In genomic region chr15:69422336-69422895, GRCh38 we compare ENCODE assay signal across 20 cellular contexts. TPM values are rescaled to one million over a fixed set of nuclear protein-coding genes. Genes with fewer than 3 reads are reported as not detected.
DNase-seq lines count a peak whose midpoint lies in the region; ATAC-seq, FAIRE-seq and TF ChIP-seq lines count a peak whose summit lies in the region.
"Had no signal": no experiment of that assay in that cellular context is flagged by ENCODE, and none has a peak within 500 bp of the region (broad histone marks: within the 10 kb centered on the region; RNA-seq: fewer than 3 reads in every experiment).

No MANE protein-coding gene starts in this region.

- no peaks in the 10 kb centered on the region for H3K9me3 Mint-ChIP-seq in osteocyte (ENCODE audit: unreplicated experiment)
- H3K9me3 Mint-ChIP-seq in CD8-positive, alpha-beta memory T cell, result no peaks in the 10 kb centered on the region
- H3K9me3 Mint-ChIP-seq: CD4-positive, CD25-positive, alpha-beta regulatory T cell; HFFc6 had no signal

- H3K4me1 Mint-ChIP-seq in osteocyte (ENCODE audit: unreplicated experiment), result peaks cover 48% of the 10 kb centered on the region
- peaks cover 0 to 10% (median 2%) of the 10 kb centered on the region in 3 donors for H3K4me1 Mint-ChIP-seq in CD8-positive, alpha-beta memory T cell

- H3K27me3 Mint-ChIP-seq in osteocyte (ENCODE audit: unreplicated experiment), result no peaks in the 10 kb centered on the region
- H3K27me3 Mint-ChIP-seq in CD8-positive, alpha-beta memory T cell, result peaks cover 0 to 2% of the 10 kb centered on the region in 2 donors
- H3K27me3 Mint-ChIP-seq: CD4-positive, CD25-positive, alpha-beta regulatory T cell had no signal

- H3K36me3 Mint-ChIP-seq in osteocyte (ENCODE audit: unreplicated experiment), result peaks cover 7% of the 10 kb centered on the region
- H3K36me3 Mint-ChIP-seq in CD8-positive, alpha-beta memory T cell, result no peaks in the 10 kb centered on the region
- H3K36me3 Mint-ChIP-seq: CD4-positive, CD25-positive, alpha-beta regulatory T cell had no signal

- no peak overlapping the region for H3K9ac ChIP-seq in SK-N-MC (ENCODE audit: insufficient read length)

- no peak overlapping the region for H3K4me3 ChIP-seq in SK-N-MC
- no peak overlapping the region for H3K4me3 ChIP-seq in bronchial epithelial cell (ENCODE audit: low read depth, low read length)
- H3K4me3 ChIP-seq in CD8-positive, alpha-beta memory T cell (ENCODE audit: low read length), result no peak overlapping the region
- H3K4me3 ChIP-seq: Peyer's patch had no signal

- ATAC-seq in HG02678 (IDR thresholded peaks at IDR 0.05; ENCODE audit: unreplicated experiment) (no peak), HG03108 (IDR thresholded peaks at IDR 0.05; ENCODE audit: unreplicated experiment) (no peak)
- ATAC-seq: HepG2 had no signal

- TF ChIP-seq CTCF in bronchial epithelial cell (IDR thresholded peaks at IDR 0.05; ENCODE audit: insufficient read depth, low read length, severe bottlenecking) (no peak), osteocyte (IDR thresholded peaks at IDR 0.05) (no peak)

- no peaks in the 10 kb centered on the region for H3K4me1 ChIP-seq in CD8-positive, alpha-beta memory T cell (ENCODE audit: insufficient read depth, low read length)
- H3K4me1 ChIP-seq: Peyer's patch had no signal

- H3K9me3 ChIP-seq in SK-N-MC (ENCODE audit: low read depth, low read length), result no peaks in the 10 kb centered on the region
- no peaks in the 10 kb centered on the region for H3K9me3 ChIP-seq in CD8-positive, alpha-beta memory T cell (ENCODE audit: low read length)
- H3K9me3 ChIP-seq: Peyer's patch had no signal

- H3K36me3 ChIP-seq in SK-N-MC (ENCODE audit: insufficient read depth, low read length), result peaks cover 99% of the 10 kb centered on the region
- no peaks in the 10 kb centered on the region for H3K36me3 ChIP-seq in bronchial epithelial cell (ENCODE audit: control insufficient read depth, insufficient read depth, low read length)
- no peaks in the 10 kb centered on the region for H3K36me3 ChIP-seq in CD8-positive, alpha-beta memory T cell (ENCODE audit: insufficient read depth, low read length)
- H3K36me3 ChIP-seq: Peyer's patch had no signal

- no peak for FAIRE-seq in bronchial epithelial cell (lab: Jason Lieb, UNC)
- FAIRE-seq: A204.1, D721Med, HepG2 had no signal

- peak; percentile 63 for DNase-seq in COLO829 (ENCODE audit: low spot score)
- peak; percentile 53 for DNase-seq in SK-N-MC (ENCODE audit: low read depth, low spot score)
- peak; percentile 17 for DNase-seq in bronchial epithelial cell (ENCODE audit: low read depth)
- no peak for DNase-seq in osteocyte (ENCODE audit: extremely low spot score, unreplicated experiment)
- DNase-seq in CD8-positive, alpha-beta memory T cell, result no peak
- DNase-seq in activated CD8-positive, alpha-beta memory T cell treated with anti-CD3 and anti-CD28 coated beads, Interleukin-2, amount 50 U/mL, for 48 hours, result no peak
- DNase-seq: CD4-positive, CD25-positive, alpha-beta regulatory T cell; DMS79 treated with DMSO at 0.1 percent for 48 hours; GOT3; HFFc6; NCI-H1105 treated with DMSO at 0.1 percent for 48 hours; NCI-H187 treated with DMSO at 0.1 percent for 48 hours; NCI-H2171 treated with DMSO at 0.1 percent for 48 hours; Peyer's patch; SHP77 had no signal

- no peaks in the 10 kb centered on the region for H3K27me3 ChIP-seq in bronchial epithelial cell (ENCODE audit: control insufficient read depth, insufficient read depth, low read length)
- H3K27me3 ChIP-seq in CD8-positive, alpha-beta memory T cell (ENCODE audit: insufficient read depth, low read length, poor library complexity, severe bottlenecking), result no peaks in the 10 kb centered on the region
- H3K27me3 ChIP-seq: Peyer's patch had no signal

- POLR2A ChIA-PET in CD8-positive, alpha-beta memory T cell (lab: Charles Lee), result interaction anchor here (0.5 kb wide), 1 partner anchor 15 kb away, joined by 5 read pairs; no protein-coding TSS in a partner anchor

- peak overlapping the region; percentile 52 for H3K4me3 Mint-ChIP-seq in osteocyte (ENCODE audit: unreplicated experiment)
- H3K4me3 Mint-ChIP-seq in CD8-positive, alpha-beta memory T cell, result no peak overlapping the region
- H3K4me3 Mint-ChIP-seq: CD4-positive, CD25-positive, alpha-beta regulatory T cell; HFFc6 had no signal

- CTCF ChIA-PET in CD8-positive, alpha-beta memory T cell (lab: Charles Lee), result no interaction called here

- H3K27ac ChIP-seq in SK-N-MC, result peak overlapping the region; percentile 76
- H3K27ac ChIP-seq in CD8-positive, alpha-beta memory T cell (ENCODE audit: low read depth, low read length), result no peak overlapping the region
- H3K27ac ChIP-seq: Peyer's patch had no signal

- H3K27ac Mint-ChIP-seq in osteocyte (ENCODE audit: unreplicated experiment), result peak overlapping the region; percentile 91
- peak overlapping the region in 2 of 8 donors; percentile 56 to 67 for H3K27ac Mint-ChIP-seq in CD8-positive, alpha-beta memory T cell
- H3K27ac Mint-ChIP-seq: HFFc6 had no signal

RNA-seq across cellular contexts. Expression of gene KIF23, which starts 8.3 kb away (rescaled TPM):
- total RNA-seq in bronchial epithelial cell (3.7 and 7.3 TPM in 2 replicates), osteocyte (12.4 and 14.0 TPM in 2 replicates)
- total RNA-seq in CD8-positive, alpha-beta memory T cell, result 10 to 100 TPM; 36.0 to 44.4 TPM
- polyA plus RNA-seq in CD8-positive, alpha-beta memory T cell, result 0.18 TPM

RNA-seq across cellular contexts. Expression of gene RPLP1, which starts 30.2 kb away (rescaled TPM):
- total RNA-seq in bronchial epithelial cell (47.4 and 57.4 TPM in 2 replicates), osteocyte (1,498 and 1,580 TPM in 2 replicates)
- total RNA-seq in CD8-positive, alpha-beta memory T cell, result 1,000 to 10,000 TPM; 2,216 to 2,332 TPM
- 2,084 TPM for polyA plus RNA-seq in CD8-positive, alpha-beta memory T cell

Comparison
In these comparisons a context has a peak if more than half of its experiments do, and no peak if none do; other contexts are left out.
1. DNase-seq: peak in COLO829 (single experiment), SK-N-MC (single experiment) and bronchial epithelial cell (single experiment); none in osteocyte (single experiment), CD8-positive, alpha-beta memory T cell (0 of 5) and activated CD8-positive, alpha-beta memory T cell treated with anti-CD3 and anti-CD28 coated beads, Interleukin-2, amount 50 U/mL, for 48 hours (single experiment).
2. RNA of gene RPLP1, which starts 30.2 kb away (total RNA-seq): 2,216 to 2,332 TPM in CD8-positive, alpha-beta memory T cell and 1,498 to 1,580 TPM in osteocyte; 47.4 to 57.4 TPM in bronchial epithelial cell; every median in the first group is over 10 times any median in the second.